Comparison of ENCODE assay signal across 1 cellular context in genomic region chrX:20829665-20830481, GRCh38.
TF ChIP-seq lines count a peak whose summit lies in the region.

No MANE protein-coding gene starts in this region.

TF ChIP-seq in GM12878, 131 proteins besides CTCF, POLR2A, EP300 and RAD21 (continued from another document):
- no peak for TF ChIP-seq CEBPZ (IDR thresholded peaks at IDR 0.05; ENCODE audit: low read depth, low read length)
